9 cellular contexts compared by ENCODE assay signal in genomic region chr20:17556842-17557674, GRCh38. TPM values are rescaled to one million over a fixed set of nuclear protein-coding genes. Genes with fewer than 3 reads are reported as not detected.
DNase-seq lines count a peak whose midpoint lies in the region; ATAC-seq and TF ChIP-seq lines count a peak whose summit lies in the region.
"Had no signal": no experiment of that assay in that cellular context is flagged by ENCODE, and none has a peak within 500 bp of the region (broad histone marks: within the 10 kb centered on the region; RNA-seq: fewer than 3 reads in every experiment).

No MANE protein-coding gene starts in this region.

- H2AFZ ChIP-seq in PC-3 (ENCODE audit: low read length) = 0 out of 2 replicates have a peak overlapping the region, but pooled peaks have one; percentile 18

- intact Hi-C loops in PC-3 (cut with micrococcal nuclease) = loop anchor here (1.0 to 5.0 kb wide), 2 partner anchors 20 to 695 kb away; no protein-coding TSS in a partner anchor
- intact Hi-C loops in posterior cingulate gyrus (cut with DNase I) = no loop called here

- no peak overlapping the region for H3K4me3 Mint-ChIP-seq in stimulated activated memory B cell treated with anti-CD40 and anti-IgM and Interleukin-4, amounts not matched to agents 10 μg/mL and 1 μg/mL and 100 μg/mL, for 72 hours
- H3K4me3 Mint-ChIP-seq: T-helper 17 cell had no signal

- peak overlapping the region; percentile 88 for H3K4me2 ChIP-seq in PC-3 (ENCODE audit: low read length)

- TF ChIP-seq CTCF in PC-3 (conservative IDR thresholded peaks at IDR 0.05; ENCODE audit: low read depth, low read length) = no peak

- no TSS peak for BruUV-seq in PC-3 (replicated peaks; lab: Mats Ljungman, UMichigan)

- H3K9me3 ChIP-seq in PC-3 (ENCODE audit: low read length) = no peaks in the 10 kb centered on the region

- DNase-seq in DMS53 treated with DMSO at 0.1 percent for 48 hours (lab: John Stamatoyannopoulos, UW; ENCODE audit: unreplicated experiment) (peak; percentile 69), PC-3 (peak; percentile 84), fibroblast of gingiva (ENCODE audit: low read depth) (peak; percentile 22), posterior cingulate gyrus (peak in 7 of 10 donors; percentile 27 to 87 (median 39)), HPDE6-E6E7 (ENCODE audit: extremely low spot score) (no peak), SKM-1 treated with dmso at 0.1 percent for 144 hours (lab: John Stamatoyannopoulos, UW; ENCODE audit: unreplicated experiment) (no peak)
- DNase-seq: T-helper 17 cell had no signal

- peaks cover 16% of the 10 kb centered on the region for H3K27me3 Mint-ChIP-seq in stimulated activated memory B cell treated with anti-CD40 and anti-IgM and Interleukin-4, amounts not matched to agents 10 μg/mL and 1 μg/mL and 100 μg/mL, for 72 hours

- H3K9me3 Mint-ChIP-seq in stimulated activated memory B cell treated with anti-CD40 and anti-IgM and Interleukin-4, amounts not matched to agents 10 μg/mL and 1 μg/mL and 100 μg/mL, for 72 hours = no peaks in the 10 kb centered on the region

- H3K4me1 ChIP-seq in PC-3 (ENCODE audit: insufficient read depth, low read length) = peaks cover 45% of the 10 kb centered on the region

- H4K20me1 ChIP-seq in PC-3 (ENCODE audit: low read length) = no peaks in the 10 kb centered on the region

- H3K27ac Mint-ChIP-seq in stimulated activated memory B cell treated with anti-CD40 and anti-IgM and Interleukin-4, amounts not matched to agents 10 μg/mL and 1 μg/mL and 100 μg/mL, for 72 hours = no peak overlapping the region
- H3K27ac Mint-ChIP-seq: T-helper 17 cell had no signal

- no peaks in the 10 kb centered on the region for H3K27me3 ChIP-seq in PC-3 (ENCODE audit: low read length)

- ATAC-seq in PC-3 = peak; percentile 51
- ATAC-seq in HG03159 (IDR thresholded peaks at IDR 0.05; ENCODE audit: unreplicated experiment) = no peak
- no peak for ATAC-seq in stimulated activated memory B cell treated with anti-CD40 and anti-IgM and Interleukin-4, amounts not matched to agents 10 μg/mL and 1 μg/mL and 100 μg/mL, for 72 hours
- ATAC-seq: T-helper 17 cell had no signal

- peak overlapping the region; percentile 64 for H3K4me3 ChIP-seq in PC-3 (ENCODE audit: low read length)

- peaks cover 14% of the 10 kb centered on the region for H3F3A ChIP-seq in PC-3 (ENCODE audit: low read length, unreplicated experiment)

- POLR2A ChIA-PET in PC-3 (lab: Charles Lee; ENCODE audit: unreplicated experiment) = interaction anchor here (0.5 to 2.4 kb wide), 4 partner anchors 13 to 732 kb away, joined by 3 to 26 read pairs (median 4); partner anchors contain the start of gene DSTN

- peak overlapping the region; percentile 95 for H3K9ac ChIP-seq in PC-3 (ENCODE audit: low read length)

- CTCF ChIA-PET in PC-3 (lab: Charles Lee) = interaction anchor here (0.6 to 0.7 kb wide), 2 partner anchors 13 to 26 kb away, joined by 3 to 8 read pairs; partner anchors contain the start of genes BFSP1 and DSTN

- H3K36me3 ChIP-seq in PC-3 (ENCODE audit: low read depth, low read length) = no peaks in the 10 kb centered on the region

- H3K9me2 ChIP-seq in PC-3 (replicated peaks; ENCODE audit: low read length) = no peaks in the 10 kb centered on the region

- H3K79me2 ChIP-seq in PC-3 (ENCODE audit: low read length) = no peaks in the 10 kb centered on the region

- no peaks in the 10 kb centered on the region for H3K4me1 Mint-ChIP-seq in stimulated activated memory B cell treated with anti-CD40 and anti-IgM and Interleukin-4, amounts not matched to agents 10 μg/mL and 1 μg/mL and 100 μg/mL, for 72 hours

- H3K36me3 Mint-ChIP-seq in stimulated activated memory B cell treated with anti-CD40 and anti-IgM and Interleukin-4, amounts not matched to agents 10 μg/mL and 1 μg/mL and 100 μg/mL, for 72 hours = no peaks in the 10 kb centered on the region

- H3K27ac ChIP-seq in PC-3 (ENCODE audit: low read length) = peak overlapping the region; percentile 98

RNA-seq across cellular contexts. Expression of gene DSTN, which starts 12.8 kb away (rescaled TPM):
- total RNA-seq in PC-3 (2014; rRNA removed) = 177 and 182 TPM in 2 replicates

RNA-seq across cellular contexts. Expression of gene BFSP1, which starts 25.9 kb away (rescaled TPM):
- 2.2 and 2.7 TPM in 2 replicates for total RNA-seq in PC-3 (2014; rRNA removed)

Comparison
In these comparisons a context has a peak if more than half of its experiments do, and no peak if none do; other contexts are left out.
1. DNase-seq: peak in DMS53 treated with DMSO at 0.1 percent for 48 hours (single experiment), PC-3 (single experiment), fibroblast of gingiva (single experiment) and posterior cingulate gyrus (7 of 10); none in HPDE6-E6E7 (single experiment) and SKM-1 treated with dmso at 0.1 percent for 144 hours (single experiment).